ENCODE assay signal across 8 cellular contexts in genomic region chr9:35697486-35697885, GRCh38. TPM values are rescaled to one million over a fixed set of nuclear protein-coding genes. Genes with fewer than 3 reads are reported as not detected.
A peak's percentile ranks its signal among the peaks of the same experiment; 100 is the strongest.
DNase-seq lines count a peak whose midpoint lies in the region; TF ChIP-seq lines count a peak whose summit lies in the region.
"Had no signal": no experiment of that assay in that cellular context is flagged by ENCODE, and none has a peak within 500 bp of the region (broad histone marks: within the 10 kb centered on the region; RNA-seq: fewer than 3 reads in every experiment).

No MANE protein-coding gene starts in this region.

- H3K27ac ChIP-seq in ascending aorta (peak overlapping the region; percentile 93 to 97), osteoblast (ENCODE audit: low read depth, low read length) (no peak overlapping the region)
- H3K27ac ChIP-seq: BLaER1 treated with 17β-estradiol and CSF1 and Interleukin-3, amounts not matched to agents 10 nM and 100 nM had no signal

- peaks cover 3 to 45% of the 10 kb centered on the region in 2 donors for H3K4me1 ChIP-seq in ascending aorta
- peaks cover 9% of the 10 kb centered on the region for H3K4me1 ChIP-seq in osteoblast (ENCODE audit: insufficient read depth, low read length)
- H3K4me1 ChIP-seq: BLaER1 treated with 17β-estradiol and CSF1 and Interleukin-3, amounts not matched to agents 10 nM and 100 nM had no signal

- H3K9me3 ChIP-seq in ascending aorta (no peaks in the 10 kb centered on the region), osteoblast (ENCODE audit: low read depth, low read length) (no peaks in the 10 kb centered on the region)
- H3K9me3 ChIP-seq: BLaER1 treated with 17β-estradiol and CSF1 and Interleukin-3, amounts not matched to agents 10 nM and 100 nM had no signal

- H3K4me3 ChIP-seq in ascending aorta (no peak overlapping the region), osteoblast (ENCODE audit: insufficient read depth, low read length) (no peak overlapping the region)
- H3K4me3 ChIP-seq: BLaER1 treated with 17β-estradiol and CSF1 and Interleukin-3, amounts not matched to agents 10 nM and 100 nM had no signal

- H3K27me3 ChIP-seq in ascending aorta (no peaks in the 10 kb centered on the region), osteoblast (ENCODE audit: insufficient read depth, low read length) (no peaks in the 10 kb centered on the region)
- H3K27me3 ChIP-seq: BLaER1 treated with 17β-estradiol and CSF1 and Interleukin-3, amounts not matched to agents 10 nM and 100 nM had no signal

- no peak overlapping the region for H3K4me2 ChIP-seq in osteoblast (ENCODE audit: insufficient read depth, low read length)
- H3K4me2 ChIP-seq: BLaER1 treated with 17β-estradiol and CSF1 and Interleukin-3, amounts not matched to agents 10 nM and 100 nM had no signal

- no peak overlapping the region for H2AFZ ChIP-seq in osteoblast (ENCODE audit: low read length)

- DNase-seq in ascending aorta (ENCODE audit: low spot score in 2 of 2) (no peak), osteoblast (ENCODE audit: insufficient read length, low spot score, missing footprints) (peak; percentile 27), GM13977 (ENCODE audit: low spot score) (no peak), SW480 (ENCODE audit: low spot score) (no peak)
- DNase-seq: activated CD8-positive, alpha-beta memory T cell treated with anti-CD3 and anti-CD28 coated beads, Interleukin-2, amount 10 ng/mL, durations not matched to agents 7 days and 5 days; kidney glomerular epithelial cell; NCI-H1105 treated with DMSO at 0.1 percent for 48 hours had no signal

- no peak for TF ChIP-seq CTCF in ascending aorta (IDR thresholded peaks at IDR 0.05)
- no peak for TF ChIP-seq CTCF in osteoblast (IDR thresholded peaks at IDR 0.05; ENCODE audit: extremely low read depth, low read depth, low read length)
- TF ChIP-seq CTCF in GM13977 (IDR thresholded peaks at IDR 0.05; ENCODE audit: extremely low read depth, insufficient read depth, missing control alignments) = no peak

- H4K20me1 ChIP-seq in osteoblast (ENCODE audit: insufficient read depth, low read length) = peaks cover 37% of the 10 kb centered on the region

- H3K79me2 ChIP-seq in osteoblast (ENCODE audit: insufficient read depth, low read length) = peaks cover 16% of the 10 kb centered on the region

- H3K36me3 ChIP-seq in ascending aorta = peaks cover 61 to 68% of the 10 kb centered on the region in 2 donors
- H3K36me3 ChIP-seq in osteoblast (ENCODE audit: insufficient read depth, low read length) = peaks cover 69% of the 10 kb centered on the region

- intact Hi-C loops in ascending aorta (cut with DNase I) = loop anchor here (1.0 to 10.0 kb wide), 3 partner anchors 29 to 203 kb away; partner anchors contain the start of gene RUSC2

- in situ Hi-C loops in GM13977 (cut with MboI; ENCODE audit: low pct_unique_long_range_greater_than_20kb, low sequenced_read_pairs, unreplicated experiment) = no loop called here

RNA-seq across cellular contexts. Expression of gene TPM2, which starts 7.8 kb away (rescaled TPM):
- 1,923 TPM for total RNA-seq in ascending aorta
- total RNA-seq in osteoblast = 911 and 946 TPM in 2 replicates

RNA-seq across cellular contexts. Expression of gene CA9, which starts 23.8 kb away (rescaled TPM):
- total RNA-seq in ascending aorta = 3.9 TPM
- total RNA-seq in osteoblast = not detected in 2 replicates

RNA-seq across cellular contexts. Expression of gene ARHGEF39, which starts 32.5 kb away (rescaled TPM):
- total RNA-seq in ascending aorta (1.1 TPM), osteoblast (0.36 and 0.88 TPM in 2 replicates)

RNA-seq across cellular contexts. Expression of gene TLN1, which starts 34.5 kb away (rescaled TPM):
- total RNA-seq in ascending aorta (735 TPM), osteoblast (306 and 376 TPM in 2 replicates)

RNA-seq across cellular contexts. Expression of gene CREB3, which starts 35.0 kb away (rescaled TPM):
- 48.3 TPM for total RNA-seq in ascending aorta
- 56.6 and 64.8 TPM in 2 replicates for total RNA-seq in osteoblast
